Comparison of ENCODE assay signal across 26 cellular contexts in genomic region chr1:177230228-177231016, GRCh38. TPM values are rescaled to one million over a fixed set of nuclear protein-coding genes. Genes with fewer than 3 reads are reported as not detected.
"Had no signal": no experiment of that assay in that cellular context is flagged by ENCODE, and none has a peak within 500 bp of the region (broad histone marks: within the 10 kb centered on the region; RNA-seq: fewer than 3 reads in every experiment).

No MANE protein-coding gene starts in this region.

- H3K36me3 ChIP-seq: brain microvascular endothelial cell, SJCRH30 had no signal

- H3K4me1 ChIP-seq: SJCRH30 had no signal

- H3K27ac Mint-ChIP-seq: activated CD4-positive, alpha-beta memory T cell treated with anti-CD3 and anti-CD28 coated beads, Interleukin-2, amount 10 ng/mL, durations not matched to agents 7 days and 5 days; activated naive CD4-positive, alpha-beta T cell treated with anti-CD3 and anti-CD28 coated beads for 36 hours; activated naive CD8-positive, alpha-beta T cell; activated T-helper 17 cell treated with anti-CD3 and anti-CD28 coated beads, Interleukin-2, amount 50 U/mL, for 72 hours had no signal

- H3K36me3 Mint-ChIP-seq: activated naive CD8-positive, alpha-beta T cell had no signal

- H3K27me3 ChIP-seq: brain microvascular endothelial cell, SJCRH30 had no signal

- H3K27ac ChIP-seq: brain microvascular endothelial cell, KMS-11, SJCRH30, VCaP had no signal

- H3K9me3 Mint-ChIP-seq: activated CD4-positive, alpha-beta memory T cell treated with anti-CD3 and anti-CD28 coated beads, Interleukin-2, amount 10 ng/mL, durations not matched to agents 7 days and 5 days; activated naive CD4-positive, alpha-beta T cell treated with anti-CD3 and anti-CD28 coated beads for 36 hours had no signal

- H3K4me1 Mint-ChIP-seq: activated CD4-positive, alpha-beta memory T cell treated with anti-CD3 and anti-CD28 coated beads, Interleukin-2, amount 10 ng/mL, durations not matched to agents 7 days and 5 days; activated T-helper 17 cell treated with anti-CD3 and anti-CD28 coated beads, Interleukin-2, amount 50 U/mL, for 72 hours had no signal

- ATAC-seq: activated T-helper 17 cell treated with anti-CD3 and anti-CD28 coated beads, Interleukin-2, amount 50 U/mL, for 72 hours had no signal

- H3K4me3 ChIP-seq: SJCRH30 had no signal

- H3K9me3 ChIP-seq: SJCRH30, SK-N-SH had no signal

- DNase-seq: activated CD4-positive, alpha-beta memory T cell treated with anti-CD3 and anti-CD28 coated beads, Interleukin-2, amount 10 ng/mL, durations not matched to agents 7 days and 5 days; activated CD4-positive, alpha-beta T cell treated with anti-CD3 and anti-CD28 coated beads, Interleukin-2, amount 50 U/mL, for 1 hour; activated CD4-positive, CD25-positive, alpha-beta regulatory T cell; activated gamma-delta T cell; activated naive CD4-positive, alpha-beta T cell treated with anti-CD3 and anti-CD28 coated beads for 36 hours; activated T-cell treated with anti-CD3 and anti-CD28 coated beads for 4 hours; activated T-cell treated with anti-CD3 and anti-CD28 coated beads, Interleukin-2, amount 50 U/mL, for 48 hours; brain microvascular endothelial cell; NCI-H1092; NCI-H1436 treated with DMSO at 0.1 percent for 48 hours; NCI-H187; NCI-H2081; NCI-H524; NCI-H82; SJCRH30; SK-N-SH; T-helper 1 cell had no signal

- H3K4me3 Mint-ChIP-seq: activated CD4-positive, alpha-beta memory T cell treated with anti-CD3 and anti-CD28 coated beads, Interleukin-2, amount 10 ng/mL, durations not matched to agents 7 days and 5 days; activated naive CD4-positive, alpha-beta T cell treated with anti-CD3 and anti-CD28 coated beads for 36 hours; activated naive CD8-positive, alpha-beta T cell; activated T-helper 17 cell treated with anti-CD3 and anti-CD28 coated beads, Interleukin-2, amount 50 U/mL, for 72 hours had no signal

- H3K27me3 Mint-ChIP-seq: activated CD4-positive, alpha-beta memory T cell treated with anti-CD3 and anti-CD28 coated beads, Interleukin-2, amount 10 ng/mL, durations not matched to agents 7 days and 5 days; activated naive CD8-positive, alpha-beta T cell; activated T-helper 17 cell treated with anti-CD3 and anti-CD28 coated beads, Interleukin-2, amount 50 U/mL, for 72 hours had no signal

RNA-seq across cellular contexts. Expression of gene BRINP2, which starts 59.7 kb away (rescaled TPM):
- total RNA-seq: activated CD4-positive, alpha-beta memory T cell treated with anti-CD3 and anti-CD28 coated beads, Interleukin-2, amount 10 ng/mL, durations not matched to agents 7 days and 5 days; activated CD8-positive, alpha-beta memory T cell treated with anti-CD3 and anti-CD28 coated beads for 36 hours; activated naive CD4-positive, alpha-beta T cell treated with anti-CD3 and anti-CD28 coated beads for 36 hours; activated T-helper 17 cell treated with anti-CD3 and anti-CD28 coated beads, Interleukin-2, amount 50 U/mL, for 72 hours; MCF 10A; OCI-LY7; RPMI7951; SJCRH30; T-helper 2 cell treated with Interferon-gamma antibody and Interleukin-4, amounts not matched to agents 100 ng/mL and 5 ng/mL, for 36 hours had no signal
